In genomic region chr16:13351222-13351621, GRCh38 we compare ENCODE assay signal across 22 cellular contexts.
"Had no signal": no experiment of that assay in that cellular context is flagged by ENCODE, and none has a peak within 500 bp of the region (broad histone marks: within the 10 kb centered on the region; RNA-seq: fewer than 3 reads in every experiment).

No MANE protein-coding gene starts in this region.

- H3K27ac Mint-ChIP-seq: dendritic cell treated with granulocyte-macrophage colony-stimulating factor and Interleukin-4, amounts not matched to agents 40 ng/mL and 50 ng/mL, for 4 days; effector memory CD8-positive, alpha-beta T cell; memory B cell; natural killer cell treated with Interleukin-12 subunit alpha and Interleukin-12 subunit beta and Interleukin-15 and Interleukin-18, amount 100 ng/mL, for 72 hours; neural progenitor cell had no signal

- H3K9ac ChIP-seq: neural progenitor cell had no signal

- DNase-seq: effector memory CD8-positive, alpha-beta T cell; islet precursor cell; left lung; lower lobe of right lung; midbrain; ovary; small intestine; stimulated activated CD4-positive, alpha-beta T cell treated with anti-CD3 and anti-CD28 coated beads, Interleukin-12 subunit alpha, Interleukin-12 subunit beta, amount 100 ng/mL, for 4 hours; stimulated activated naive CD4-positive, alpha-beta T cell; stomach; substantia nigra; transverse colon had no signal

- H2AFZ ChIP-seq: neural progenitor cell had no signal

- H3K4me1 ChIP-seq: esophagus muscularis mucosa, gastroesophageal sphincter, left lung, lower lobe of right lung, neural progenitor cell, right atrium auricular region, stomach, transverse colon had no signal

- H3K27ac ChIP-seq: epithelial cell of prostate, esophagus muscularis mucosa, gastroesophageal sphincter, left lung, lower lobe of right lung, neural progenitor cell, ovary, right atrium auricular region, stomach, thoracic aorta, transverse colon had no signal

- H3K9me3 ChIP-seq: esophagus muscularis mucosa, gastroesophageal sphincter, left lung, lower lobe of right lung, ovary, right atrium auricular region, stomach, thoracic aorta, transverse colon had no signal

- H3K4me2 ChIP-seq: neural progenitor cell had no signal

- H3K4me3 ChIP-seq: esophagus muscularis mucosa, gastroesophageal sphincter, left lung, lower lobe of right lung, neural progenitor cell, ovary, right atrium auricular region, stomach, thoracic aorta, transverse colon had no signal

- FAIRE-seq: colon, small intestine had no signal

- H3K4me1 Mint-ChIP-seq: memory B cell had no signal

- H3K27me3 Mint-ChIP-seq: dendritic cell treated with granulocyte-macrophage colony-stimulating factor and Interleukin-4, amounts not matched to agents 40 ng/mL and 50 ng/mL, for 4 days; effector memory CD8-positive, alpha-beta T cell; memory B cell; natural killer cell treated with Interleukin-12 subunit alpha and Interleukin-12 subunit beta and Interleukin-15 and Interleukin-18, amount 100 ng/mL, for 72 hours had no signal

- H3K36me3 Mint-ChIP-seq: memory B cell; natural killer cell treated with Interleukin-12 subunit alpha and Interleukin-12 subunit beta and Interleukin-15 and Interleukin-18, amount 100 ng/mL, for 72 hours; neural progenitor cell had no signal

- H3K9me3 Mint-ChIP-seq: neural progenitor cell had no signal

- H3K4me3 Mint-ChIP-seq: dendritic cell treated with granulocyte-macrophage colony-stimulating factor and Interleukin-4, amounts not matched to agents 40 ng/mL and 50 ng/mL, for 4 days; effector memory CD8-positive, alpha-beta T cell; memory B cell; natural killer cell treated with Interleukin-12 subunit alpha and Interleukin-12 subunit beta and Interleukin-15 and Interleukin-18, amount 100 ng/mL, for 72 hours; neural progenitor cell had no signal

- H3K27me3 ChIP-seq: left lung, neural progenitor cell, ovary, right atrium auricular region, stomach, transverse colon had no signal

- H3K36me3 ChIP-seq: esophagus muscularis mucosa, gastroesophageal sphincter, left lung, lower lobe of right lung, neural progenitor cell, ovary, right atrium auricular region, stomach, thoracic aorta, transverse colon had no signal
